Comparison of ENCODE assay signal across 8 cellular contexts in genomic region chr13:20773194-20774080, GRCh38. TPM values are rescaled to one million over a fixed set of nuclear protein-coding genes. Genes with fewer than 3 reads are reported as not detected.
A peak's percentile ranks its signal among the peaks of the same experiment; 100 is the strongest.
DNase-seq lines count a peak whose midpoint lies in the region; ATAC-seq, FAIRE-seq and TF ChIP-seq lines count a peak whose summit lies in the region.

Gene EEF1AKMT1 (minus strand): TSS chr13:20773961. CDS start chr13:20757598, 16,363 bp downstream.

- no peaks in the 10 kb centered on the region for H3K36me3 ChIP-seq in kidney (ENCODE audit: control insufficient read depth in 1 of 2, insufficient read depth in 2 of 2, low read length in 2 of 2)

- intact Hi-C loops in kidney (cut with DNase I): no loop called here

- DNase-seq in AG09319 (ENCODE audit: extremely low read depth, low read depth): peak; percentile 85
- DNase-seq in NCI-H446 treated with DMSO at 0.1 percent for 48 hours (lab: John Stamatoyannopoulos, UW): peak; percentile 74
- DNase-seq in activated CD4-positive, alpha-beta T cell treated with anti-CD3 and anti-CD28 coated beads for 1 hour: peak; percentile 92
- DNase-seq in cerebellum (ENCODE audit: low spot score): peak; percentile 91
- DNase-seq in kidney: peak; percentile 98
- DNase-seq in stimulated activated CD4-positive, alpha-beta T cell treated with anti-CD3 and anti-CD28 coated beads, Interleukin-15, amount 100 ng/mL, for 1 hour (ENCODE audit: low read depth in 1 of 2, low spot score in 1 of 2): peak; percentile 87 to 93

- no peak for TF ChIP-seq CTCF in AG09319 (IDR thresholded peaks at IDR 0.05; ENCODE audit: low read depth, low read length)
- TF ChIP-seq CTCF in kidney (IDR thresholded peaks at IDR 0.05; ENCODE audit: borderline replicate concordance, extremely low read depth, insufficient read depth): no peak

- H3K9ac ChIP-seq in kidney (ENCODE audit: low read length in 2 of 2): peak within 1 kb of the TSS; percentile 95

- peak; percentile 78 for ATAC-seq in GM19043 (IDR thresholded peaks at IDR 0.05; ENCODE audit: low read depth, unreplicated experiment)
- ATAC-seq in HG03354 (IDR thresholded peaks at IDR 0.05; ENCODE audit: poor library complexity, severe bottlenecking, unreplicated experiment): peak; percentile 85

- no peak for FAIRE-seq in kidney (lab: Jason Lieb, UNC)

- H3K9me3 ChIP-seq in kidney (ENCODE audit: control insufficient read depth in 1 of 2, low read length in 2 of 2): no peaks in the 10 kb centered on the region

- peak within 1 kb of the TSS; percentile 88 to 93 for H3K4me3 ChIP-seq in kidney (ENCODE audit: low read length in 2 of 2)

- peaks cover 5 to 7% of the 10 kb centered on the region in 2 donors for H3K4me1 ChIP-seq in kidney (ENCODE audit: control insufficient read depth in 1 of 2, insufficient read depth in 1 of 2, low read depth in 1 of 2, low read length in 2 of 2)

- H3K27ac ChIP-seq in kidney (ENCODE audit: low read depth in 2 of 2, low read length in 2 of 2): peak within 1 kb of the TSS; percentile 91 to 94

RNA-seq across cellular contexts. Expression of gene EEF1AKMT1, which starts in this region (rescaled TPM):
- 10.3 TPM for total RNA-seq in cerebellum
- total RNA-seq in kidney: 10.7 TPM
- polyA plus RNA-seq in kidney (ENCODE audit: insufficient read depth, low read depth, low replicate concordance): 16.6 TPM

Comparison
In these comparisons a context has a peak if more than half of its experiments do, and no peak if none do; other contexts are left out.
1. Peak in every context shown above with its lines: DNase-seq, ATAC-seq, H3K4me3 ChIP-seq and H3K27ac ChIP-seq.